Comparison of ENCODE assay signal across 17 cellular contexts in the genomic region with DNA sequence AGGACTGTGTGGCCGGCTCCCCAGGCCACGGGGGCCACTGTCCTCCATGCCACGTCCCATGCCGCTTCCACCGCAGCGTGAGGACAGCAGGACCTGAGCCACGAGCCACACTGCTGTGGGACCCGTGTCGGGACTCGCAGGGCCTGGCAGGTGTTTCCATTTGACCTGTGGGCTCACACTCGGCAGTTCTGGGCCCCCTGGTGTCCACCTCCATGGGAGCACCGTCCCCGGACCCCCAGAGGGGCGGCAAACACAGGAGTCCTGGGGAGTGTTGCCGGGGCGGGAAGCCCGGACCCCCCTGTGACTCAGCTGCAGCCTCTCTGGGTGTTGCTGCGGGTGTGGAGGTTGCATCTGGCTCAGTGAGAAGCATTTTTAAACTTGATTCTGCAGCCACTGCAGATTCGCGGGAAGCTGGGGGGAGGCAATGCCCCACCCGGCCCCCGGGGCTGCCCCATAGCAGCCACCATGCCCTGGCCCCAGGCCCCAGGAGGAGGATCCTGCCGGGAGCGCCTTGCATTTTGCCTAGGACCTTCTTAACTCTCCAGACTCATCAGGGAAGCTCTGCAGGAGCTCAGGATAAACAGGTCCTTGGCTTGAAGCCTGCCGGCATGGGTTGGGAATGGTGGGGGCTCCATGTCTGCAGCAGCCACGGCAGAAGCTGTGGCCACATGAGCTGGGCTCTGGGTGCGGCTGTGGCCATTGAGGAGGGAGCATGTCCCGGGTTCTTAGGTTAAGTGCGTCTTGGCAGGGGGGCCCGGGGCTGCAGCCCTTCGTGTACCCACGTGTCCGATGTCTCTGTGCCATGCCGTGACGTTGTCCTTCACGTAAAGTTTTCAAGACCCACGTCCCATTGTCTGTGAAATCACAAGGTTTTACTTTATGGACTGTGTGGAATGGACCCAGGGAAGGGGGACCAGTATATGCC. TPM values are rescaled to one million over a fixed set of nuclear protein-coding genes. Genes with fewer than 3 reads are reported as not detected.
DNase-seq lines count a peak whose midpoint lies in the region; ATAC-seq and TF ChIP-seq lines count a peak whose summit lies in the region.
"Had no signal": no experiment of that assay in that cellular context is flagged by ENCODE, and none has a peak within 500 bp of the region (broad histone marks: within the 10 kb centered on the region; RNA-seq: fewer than 3 reads in every experiment).

No MANE protein-coding gene starts in this region.

- H3K4me1 ChIP-seq in HEK293 (ENCODE audit: control insufficient read depth, insufficient read depth, low read length) = no peaks in the 10 kb centered on the region

- H3K27ac Mint-ChIP-seq in activated naive CD8-positive, alpha-beta T cell treated with anti-CD3 and anti-CD28 coated beads for 36 hours = peak overlapping the region; percentile 25
- H3K27ac Mint-ChIP-seq in activated naive CD8-positive, alpha-beta T cell treated with anti-CD3 and anti-CD28 coated beads, Interleukin-2, amount 50 U/mL, for 24 hours = no peak overlapping the region
- H3K27ac Mint-ChIP-seq in T-helper 17 cell (no peak overlapping the region), chondrocyte (ENCODE audit: unreplicated experiment) (no peak overlapping the region)
- peak overlapping the region; percentile 83 for H3K27ac Mint-ChIP-seq in stimulated activated naive B cell treated with anti-CD40 and anti-IgM and Interleukin-4, amounts not matched to agents 10 μg/mL and 1 μg/mL and 100 μg/mL, for 72 hours

- H3K27ac ChIP-seq in HEK293 (ENCODE audit: extremely low read depth, low read depth, low read length) = no peak overlapping the region
- H3K27ac ChIP-seq: BLaER1, GM23248, KMS-11 had no signal

- H3K4me1 Mint-ChIP-seq in activated naive CD8-positive, alpha-beta T cell treated with anti-CD3 and anti-CD28 coated beads for 36 hours = peaks cover 21% of the 10 kb centered on the region
- peaks cover 21% of the 10 kb centered on the region for H3K4me1 Mint-ChIP-seq in activated naive CD8-positive, alpha-beta T cell treated with anti-CD3 and anti-CD28 coated beads, Interleukin-2, amount 50 U/mL, for 24 hours
- H3K4me1 Mint-ChIP-seq in T-helper 17 cell (peaks cover 32% of the 10 kb centered on the region), chondrocyte (ENCODE audit: low read depth) (peaks cover 18% of the 10 kb centered on the region)
- H3K4me1 Mint-ChIP-seq in stimulated activated naive B cell treated with anti-CD40 and anti-IgM and Interleukin-4, amounts not matched to agents 10 μg/mL and 1 μg/mL and 100 μg/mL, for 72 hours = peaks cover 33 to 81% of the 10 kb centered on the region in 2 donors

- H3K36me3 Mint-ChIP-seq in activated naive CD8-positive, alpha-beta T cell treated with anti-CD3 and anti-CD28 coated beads for 36 hours = peaks cover 27% of the 10 kb centered on the region
- peaks cover 28% of the 10 kb centered on the region for H3K36me3 Mint-ChIP-seq in activated naive CD8-positive, alpha-beta T cell treated with anti-CD3 and anti-CD28 coated beads, Interleukin-2, amount 50 U/mL, for 24 hours (ENCODE audit: low read depth)
- H3K36me3 Mint-ChIP-seq in T-helper 17 cell (ENCODE audit: low read depth) (peaks cover 7% of the 10 kb centered on the region), chondrocyte (ENCODE audit: low read depth) (peaks cover 5% of the 10 kb centered on the region)
- H3K36me3 Mint-ChIP-seq in stimulated activated naive B cell treated with anti-CD40 and anti-IgM and Interleukin-4, amounts not matched to agents 10 μg/mL and 1 μg/mL and 100 μg/mL, for 72 hours = peaks cover 39 to 50% of the 10 kb centered on the region in 2 donors

- no peak for ATAC-seq in activated naive CD8-positive, alpha-beta T cell treated with anti-CD3 and anti-CD28 coated beads, Interleukin-2, amount 50 U/mL, for 24 hours
- ATAC-seq in T-helper 17 cell (no peak), GM19395 (IDR thresholded peaks at IDR 0.05; ENCODE audit: unreplicated experiment) (no peak)
- ATAC-seq in stimulated activated naive B cell treated with anti-CD40 and anti-IgM and Interleukin-4, amounts not matched to agents 10 μg/mL and 1 μg/mL and 100 μg/mL, for 72 hours (replicated peaks) = no peak

- TF ChIP-seq CTCF in HEK293 (tag by site-specific recombination; IDR thresholded peaks at IDR 0.05) = no peak
- no peak for TF ChIP-seq CTCF in chondrocyte (IDR thresholded peaks at IDR 0.05)

- no peak overlapping the region for H3K4me3 ChIP-seq in HEK293 (ENCODE audit: low read depth, low read length)
- H3K4me3 ChIP-seq: BLaER1, GM23248 had no signal

- no peaks in the 10 kb centered on the region for H3K9me3 Mint-ChIP-seq in activated naive CD8-positive, alpha-beta T cell treated with anti-CD3 and anti-CD28 coated beads for 36 hours
- H3K9me3 Mint-ChIP-seq in activated naive CD8-positive, alpha-beta T cell treated with anti-CD3 and anti-CD28 coated beads, Interleukin-2, amount 50 U/mL, for 24 hours = no peaks in the 10 kb centered on the region
- no peaks in the 10 kb centered on the region for H3K9me3 Mint-ChIP-seq in stimulated activated naive B cell treated with anti-CD40 and anti-IgM and Interleukin-4, amounts not matched to agents 10 μg/mL and 1 μg/mL and 100 μg/mL, for 72 hours
- H3K9me3 Mint-ChIP-seq in chondrocyte (ENCODE audit: low read depth) = no peaks in the 10 kb centered on the region
- H3K9me3 Mint-ChIP-seq: CD4-positive, CD25-positive, alpha-beta regulatory T cell; IgD-negative memory B cell had no signal

- H3K27me3 Mint-ChIP-seq in activated naive CD8-positive, alpha-beta T cell treated with anti-CD3 and anti-CD28 coated beads for 36 hours = no peaks in the 10 kb centered on the region
- no peaks in the 10 kb centered on the region for H3K27me3 Mint-ChIP-seq in activated naive CD8-positive, alpha-beta T cell treated with anti-CD3 and anti-CD28 coated beads, Interleukin-2, amount 50 U/mL, for 24 hours
- no peaks in the 10 kb centered on the region for H3K27me3 Mint-ChIP-seq in T-helper 17 cell
- no peaks in the 10 kb centered on the region for H3K27me3 Mint-ChIP-seq in stimulated activated naive B cell treated with anti-CD40 and anti-IgM and Interleukin-4, amounts not matched to agents 10 μg/mL and 1 μg/mL and 100 μg/mL, for 72 hours
- H3K27me3 Mint-ChIP-seq in chondrocyte (ENCODE audit: low read depth) = peaks cover 11% of the 10 kb centered on the region
- H3K27me3 Mint-ChIP-seq: CD4-positive, CD25-positive, alpha-beta regulatory T cell; IgD-negative memory B cell had no signal

- H3K9me3 ChIP-seq in HEK293 (ENCODE audit: control insufficient read depth, insufficient read depth, low read depth, low read length) (no peaks in the 10 kb centered on the region), T-helper 17 cell (ENCODE audit: control insufficient read depth, low read length, poor library complexity, severe bottlenecking) (no peaks in the 10 kb centered on the region)
- H3K9me3 ChIP-seq: BLaER1 had no signal

- POLR2A ChIA-PET in HEK293 (lab: Yijun Ruan, JAX) = interaction anchor here (1.4 kb wide), 1 partner anchor 31 kb away, joined by 5 read pairs; a partner anchor contains a TSS

- peaks cover 4% of the 10 kb centered on the region in 2 experiments; a peak in 2 of 3 replicates for H3K36me3 ChIP-seq in HEK293 (ENCODE audit: control insufficient read depth in 2 of 2, insufficient read depth in 1 of 2, low read length in 2 of 2)

- CTCF ChIA-PET in HEK293 (lab: Yijun Ruan, JAX) = no interaction called here

- no peak overlapping the region for H3K4me3 Mint-ChIP-seq in activated naive CD8-positive, alpha-beta T cell treated with anti-CD3 and anti-CD28 coated beads for 36 hours
- H3K4me3 Mint-ChIP-seq in activated naive CD8-positive, alpha-beta T cell treated with anti-CD3 and anti-CD28 coated beads, Interleukin-2, amount 50 U/mL, for 24 hours = no peak overlapping the region
- H3K4me3 Mint-ChIP-seq in T-helper 17 cell (peak overlapping the region; percentile 41), chondrocyte (ENCODE audit: unreplicated experiment) (no peak overlapping the region)
- no peak overlapping the region for H3K4me3 Mint-ChIP-seq in stimulated activated naive B cell treated with anti-CD40 and anti-IgM and Interleukin-4, amounts not matched to agents 10 μg/mL and 1 μg/mL and 100 μg/mL, for 72 hours
- H3K4me3 Mint-ChIP-seq: CD4-positive, CD25-positive, alpha-beta regulatory T cell; IgD-negative memory B cell had no signal

- no peak for DNase-seq in activated naive CD8-positive, alpha-beta T cell treated with anti-CD3 and anti-CD28 coated beads for 36 hours
- DNase-seq in activated naive CD8-positive, alpha-beta T cell treated with anti-CD3 and anti-CD28 coated beads, Interleukin-2, amount 50 U/mL, for 24 hours = no peak
- DNase-seq in T-helper 17 cell (no peak), chondrocyte (ENCODE audit: low spot score) (no peak)
- no peak for DNase-seq in stimulated activated naive B cell treated with anti-CD40 and anti-IgM and Interleukin-4, amounts not matched to agents 10 μg/mL and 1 μg/mL and 100 μg/mL, for 72 hours
- DNase-seq: CD4-positive, CD25-positive, alpha-beta regulatory T cell; GM23248; HCEC 1CT; MM.1S; NCI-H2029; NCI-H510A; SHP77 treated with DMSO at 0.1 percent for 48 hours had no signal

TF ChIP-seq in HEK293, 187 proteins besides CTCF, POLR2A, EP300 and RAD21:
- TF ChIP-seq ZNF548 (tag by site-specific recombination; IDR thresholded peaks at IDR 0.05) (no peak), ZIC2 (tag by site-specific recombination; IDR thresholded peaks at IDR 0.05) (peak; percentile 68), GLIS1 (tag by site-specific recombination; IDR thresholded peaks at IDR 0.05) (peak; percentile 61)

RNA-seq across cellular contexts. Expression of a gene that starts 30.9 kb away (rescaled TPM):
- total RNA-seq in activated naive CD8-positive, alpha-beta T cell treated with anti-CD3 and anti-CD28 coated beads for 36 hours = 10 to 100 TPM; 94.2 to 98.5 TPM
- total RNA-seq in T-helper 17 cell (10 to 100 TPM; 73.4 to 77.8 TPM), chondrocyte (7.1 to 12.5 TPM (median 7.3 TPM) in 3 replicates)

Comparison
In these comparisons a context has a peak if more than half of its experiments do, and no peak if none do; other contexts are left out.
1. H3K27ac Mint-ChIP-seq: peak in activated naive CD8-positive, alpha-beta T cell treated with anti-CD3 and anti-CD28 coated beads for 36 hours (single experiment) and stimulated activated naive B cell treated with anti-CD40 and anti-IgM and Interleukin-4, amounts not matched to agents 10 μg/mL and 1 μg/mL and 100 μg/mL, for 72 hours (single experiment); none in activated naive CD8-positive, alpha-beta T cell treated with anti-CD3 and anti-CD28 coated beads, Interleukin-2, amount 50 U/mL, for 24 hours (single experiment), T-helper 17 cell (single experiment) and chondrocyte (single experiment).